ENCODE assay signal across 1 cellular context in the genomic region with DNA sequence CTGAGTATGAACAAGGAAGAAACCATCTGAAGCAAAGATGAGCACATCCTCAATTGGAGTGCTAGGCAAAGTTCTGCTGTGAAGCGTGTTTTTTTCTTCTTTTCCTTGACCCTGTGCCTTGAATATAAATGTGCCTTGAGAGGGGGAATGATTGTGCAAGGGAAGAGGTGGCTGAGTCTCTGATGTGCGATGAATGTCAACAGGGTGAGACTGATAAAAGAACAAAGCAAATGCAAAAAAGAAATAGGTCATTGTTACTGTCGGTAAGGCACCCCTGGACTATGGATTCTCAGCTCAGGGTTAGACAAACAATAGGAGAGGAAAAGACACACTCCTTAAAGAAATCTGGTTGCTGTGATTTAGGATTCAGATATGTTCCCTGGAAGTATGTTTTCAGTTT.
TF ChIP-seq lines count a peak whose summit lies in the region.

No MANE protein-coding gene starts in this region.

TF ChIP-seq in HepG2, 621 proteins besides CTCF, POLR2A, EP300 and RAD21 (continues in another document):
- TF ChIP-seq GFI1 (CRISPR knock-in tag; IDR thresholded peaks at IDR 0.05; ENCODE audit: borderline replicate concordance): peak; percentile 94
- no peak for TF ChIP-seq ZSCAN31 (CRISPR knock-in tag; IDR thresholded peaks at IDR 0.05; ENCODE audit: low read depth)
- peak; percentile 50; the same call in 1 of the 2 replicates for TF ChIP-seq IRF2 (CRISPR knock-in tag; IDR thresholded peaks at IDR 0.05)
- TF ChIP-seq RARA (CRISPR knock-in tag; IDR thresholded peaks at IDR 0.05): peak; percentile 73
- TF ChIP-seq, protein P1, sequence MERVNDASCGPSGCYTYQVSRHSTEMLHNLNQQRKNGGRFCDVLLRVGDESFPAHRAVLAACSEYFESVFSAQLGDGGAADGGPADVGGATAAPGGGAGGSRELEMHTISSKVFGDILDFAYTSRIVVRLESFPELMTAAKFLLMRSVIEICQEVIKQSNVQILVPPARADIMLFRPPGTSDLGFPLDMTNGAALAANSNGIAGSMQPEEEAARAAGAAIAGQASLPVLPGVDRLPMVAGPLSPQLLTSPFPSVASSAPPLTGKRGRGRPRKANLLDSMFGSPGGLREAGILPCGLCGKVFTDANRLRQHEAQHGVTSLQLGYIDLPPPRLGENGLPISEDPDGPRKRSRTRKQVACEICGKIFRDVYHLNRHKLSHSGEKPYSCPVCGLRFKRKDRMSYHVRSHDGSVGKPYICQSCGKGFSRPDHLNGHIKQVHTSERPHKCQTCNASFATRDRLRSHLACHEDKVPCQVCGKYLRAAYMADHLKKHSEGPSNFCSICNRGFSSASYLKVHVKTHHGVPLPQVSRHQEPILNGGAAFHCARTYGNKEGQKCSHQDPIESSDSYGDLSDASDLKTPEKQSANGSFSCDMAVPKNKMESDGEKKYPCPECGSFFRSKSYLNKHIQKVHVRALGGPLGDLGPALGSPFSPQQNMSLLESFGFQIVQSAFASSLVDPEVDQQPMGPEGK (CRISPR knock-in tag; IDR thresholded peaks at IDR 0.05): peak; percentile 49; the same call in 1 of the 2 replicates
- TF ChIP-seq, protein P2, sequence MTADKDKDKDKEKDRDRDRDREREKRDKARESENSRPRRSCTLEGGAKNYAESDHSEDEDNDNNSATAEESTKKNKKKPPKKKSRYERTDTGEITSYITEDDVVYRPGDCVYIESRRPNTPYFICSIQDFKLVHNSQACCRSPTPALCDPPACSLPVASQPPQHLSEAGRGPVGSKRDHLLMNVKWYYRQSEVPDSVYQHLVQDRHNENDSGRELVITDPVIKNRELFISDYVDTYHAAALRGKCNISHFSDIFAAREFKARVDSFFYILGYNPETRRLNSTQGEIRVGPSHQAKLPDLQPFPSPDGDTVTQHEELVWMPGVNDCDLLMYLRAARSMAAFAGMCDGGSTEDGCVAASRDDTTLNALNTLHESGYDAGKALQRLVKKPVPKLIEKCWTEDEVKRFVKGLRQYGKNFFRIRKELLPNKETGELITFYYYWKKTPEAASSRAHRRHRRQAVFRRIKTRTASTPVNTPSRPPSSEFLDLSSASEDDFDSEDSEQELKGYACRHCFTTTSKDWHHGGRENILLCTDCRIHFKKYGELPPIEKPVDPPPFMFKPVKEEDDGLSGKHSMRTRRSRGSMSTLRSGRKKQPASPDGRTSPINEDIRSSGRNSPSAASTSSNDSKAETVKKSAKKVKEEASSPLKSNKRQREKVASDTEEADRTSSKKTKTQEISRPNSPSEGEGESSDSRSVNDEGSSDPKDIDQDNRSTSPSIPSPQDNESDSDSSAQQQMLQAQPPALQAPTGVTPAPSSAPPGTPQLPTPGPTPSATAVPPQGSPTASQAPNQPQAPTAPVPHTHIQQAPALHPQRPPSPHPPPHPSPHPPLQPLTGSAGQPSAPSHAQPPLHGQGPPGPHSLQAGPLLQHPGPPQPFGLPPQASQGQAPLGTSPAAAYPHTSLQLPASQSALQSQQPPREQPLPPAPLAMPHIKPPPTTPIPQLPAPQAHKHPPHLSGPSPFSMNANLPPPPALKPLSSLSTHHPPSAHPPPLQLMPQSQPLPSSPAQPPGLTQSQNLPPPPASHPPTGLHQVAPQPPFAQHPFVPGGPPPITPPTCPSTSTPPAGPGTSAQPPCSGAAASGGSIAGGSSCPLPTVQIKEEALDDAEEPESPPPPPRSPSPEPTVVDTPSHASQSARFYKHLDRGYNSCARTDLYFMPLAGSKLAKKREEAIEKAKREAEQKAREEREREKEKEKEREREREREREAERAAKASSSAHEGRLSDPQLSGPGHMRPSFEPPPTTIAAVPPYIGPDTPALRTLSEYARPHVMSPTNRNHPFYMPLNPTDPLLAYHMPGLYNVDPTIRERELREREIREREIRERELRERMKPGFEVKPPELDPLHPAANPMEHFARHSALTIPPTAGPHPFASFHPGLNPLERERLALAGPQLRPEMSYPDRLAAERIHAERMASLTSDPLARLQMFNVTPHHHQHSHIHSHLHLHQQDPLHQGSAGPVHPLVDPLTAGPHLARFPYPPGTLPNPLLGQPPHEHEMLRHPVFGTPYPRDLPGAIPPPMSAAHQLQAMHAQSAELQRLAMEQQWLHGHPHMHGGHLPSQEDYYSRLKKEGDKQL (CRISPR knock-in tag; IDR thresholded peaks at IDR 0.05; ENCODE audit: low read depth): 0 out of 2 replicates have a peak, but pooled peaks have one; percentile 37
- no peak for TF ChIP-seq ZBTB8A (CRISPR knock-in tag; IDR thresholded peaks at IDR 0.05; ENCODE audit: borderline replicate concordance, low read depth)
- TF ChIP-seq ZNF33A (CRISPR knock-in tag; IDR thresholded peaks at IDR 0.05; ENCODE audit: borderline replicate concordance): peak; percentile 35; the same call in 1 of the 2 replicates
- TF ChIP-seq PAWR (CRISPR knock-in tag; IDR thresholded peaks at IDR 0.05; ENCODE audit: borderline replicate concordance): no peak
- no peak for TF ChIP-seq ZFYVE20 (CRISPR knock-in tag; IDR thresholded peaks at IDR 0.05; ENCODE audit: borderline replicate concordance, low read depth)
- TF ChIP-seq ATF7-NPFF (CRISPR knock-in tag; IDR thresholded peaks at IDR 0.05; ENCODE audit: low read depth): no peak
- TF ChIP-seq, protein P3, sequence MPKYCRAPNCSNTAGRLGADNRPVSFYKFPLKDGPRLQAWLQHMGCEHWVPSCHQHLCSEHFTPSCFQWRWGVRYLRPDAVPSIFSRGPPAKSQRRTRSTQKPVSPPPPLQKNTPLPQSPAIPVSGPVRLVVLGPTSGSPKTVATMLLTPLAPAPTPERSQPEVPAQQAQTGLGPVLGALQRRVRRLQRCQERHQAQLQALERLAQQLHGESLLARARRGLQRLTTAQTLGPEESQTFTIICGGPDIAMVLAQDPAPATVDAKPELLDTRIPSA (CRISPR knock-in tag; IDR thresholded peaks at IDR 0.05; ENCODE audit: borderline replicate concordance): no peak
- TF ChIP-seq, protein P4, sequence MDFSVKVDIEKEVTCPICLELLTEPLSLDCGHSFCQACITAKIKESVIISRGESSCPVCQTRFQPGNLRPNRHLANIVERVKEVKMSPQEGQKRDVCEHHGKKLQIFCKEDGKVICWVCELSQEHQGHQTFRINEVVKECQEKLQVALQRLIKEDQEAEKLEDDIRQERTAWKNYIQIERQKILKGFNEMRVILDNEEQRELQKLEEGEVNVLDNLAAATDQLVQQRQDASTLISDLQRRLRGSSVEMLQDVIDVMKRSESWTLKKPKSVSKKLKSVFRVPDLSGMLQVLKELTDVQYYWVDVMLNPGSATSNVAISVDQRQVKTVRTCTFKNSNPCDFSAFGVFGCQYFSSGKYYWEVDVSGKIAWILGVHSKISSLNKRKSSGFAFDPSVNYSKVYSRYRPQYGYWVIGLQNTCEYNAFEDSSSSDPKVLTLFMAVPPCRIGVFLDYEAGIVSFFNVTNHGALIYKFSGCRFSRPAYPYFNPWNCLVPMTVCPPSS (IDR thresholded peaks at IDR 0.05): no peak
- TF ChIP-seq PHF8 (CRISPR knock-in tag; IDR thresholded peaks at IDR 0.05): no peak
- no peak for TF ChIP-seq TAF1 (CRISPR knock-in tag; IDR thresholded peaks at IDR 0.05)
- 0 out of 2 replicates have a peak, but pooled peaks have one; percentile 35 for TF ChIP-seq ZNF205 (CRISPR knock-in tag; IDR thresholded peaks at IDR 0.05)
- 0 out of 2 replicates have a peak, but pooled peaks have one; percentile 37 for TF ChIP-seq KDM6A (CRISPR knock-in tag; IDR thresholded peaks at IDR 0.05; ENCODE audit: low read depth)
- TF ChIP-seq, protein P5, sequence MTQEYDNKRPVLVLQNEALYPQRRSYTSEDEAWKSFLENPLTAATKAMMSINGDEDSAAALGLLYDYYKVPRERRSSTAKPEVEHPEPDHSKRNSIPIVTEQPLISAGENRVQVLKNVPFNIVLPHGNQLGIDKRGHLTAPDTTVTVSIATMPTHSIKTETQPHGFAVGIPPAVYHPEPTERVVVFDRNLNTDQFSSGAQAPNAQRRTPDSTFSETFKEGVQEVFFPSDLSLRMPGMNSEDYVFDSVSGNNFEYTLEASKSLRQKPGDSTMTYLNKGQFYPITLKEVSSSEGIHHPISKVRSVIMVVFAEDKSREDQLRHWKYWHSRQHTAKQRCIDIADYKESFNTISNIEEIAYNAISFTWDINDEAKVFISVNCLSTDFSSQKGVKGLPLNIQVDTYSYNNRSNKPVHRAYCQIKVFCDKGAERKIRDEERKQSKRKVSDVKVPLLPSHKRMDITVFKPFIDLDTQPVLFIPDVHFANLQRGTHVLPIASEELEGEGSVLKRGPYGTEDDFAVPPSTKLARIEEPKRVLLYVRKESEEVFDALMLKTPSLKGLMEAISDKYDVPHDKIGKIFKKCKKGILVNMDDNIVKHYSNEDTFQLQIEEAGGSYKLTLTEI (CRISPR knock-in tag; conservative IDR thresholded peaks at IDR 0.05): no peak
- TF ChIP-seq, protein P6, sequence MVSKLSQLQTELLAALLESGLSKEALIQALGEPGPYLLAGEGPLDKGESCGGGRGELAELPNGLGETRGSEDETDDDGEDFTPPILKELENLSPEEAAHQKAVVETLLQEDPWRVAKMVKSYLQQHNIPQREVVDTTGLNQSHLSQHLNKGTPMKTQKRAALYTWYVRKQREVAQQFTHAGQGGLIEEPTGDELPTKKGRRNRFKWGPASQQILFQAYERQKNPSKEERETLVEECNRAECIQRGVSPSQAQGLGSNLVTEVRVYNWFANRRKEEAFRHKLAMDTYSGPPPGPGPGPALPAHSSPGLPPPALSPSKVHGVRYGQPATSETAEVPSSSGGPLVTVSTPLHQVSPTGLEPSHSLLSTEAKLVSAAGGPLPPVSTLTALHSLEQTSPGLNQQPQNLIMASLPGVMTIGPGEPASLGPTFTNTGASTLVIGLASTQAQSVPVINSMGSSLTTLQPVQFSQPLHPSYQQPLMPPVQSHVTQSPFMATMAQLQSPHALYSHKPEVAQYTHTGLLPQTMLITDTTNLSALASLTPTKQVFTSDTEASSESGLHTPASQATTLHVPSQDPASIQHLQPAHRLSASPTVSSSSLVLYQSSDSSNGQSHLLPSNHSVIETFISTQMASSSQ (IDR thresholded peaks at IDR 0.05; ENCODE audit: low read depth): peak; percentile 46; the same call in 1 of the 2 replicates
- TF ChIP-seq, protein P6 (CRISPR knock-in tag; IDR thresholded peaks at IDR 0.05; ENCODE audit: borderline replicate concordance): no peak
- TF ChIP-seq SALL2 (CRISPR knock-in tag; IDR thresholded peaks at IDR 0.05): no peak
- no peak for TF ChIP-seq ZNF7 (CRISPR knock-in tag; IDR thresholded peaks at IDR 0.05)
- TF ChIP-seq TCF7 (IDR thresholded peaks at IDR 0.05; ENCODE audit: low read depth): peak; percentile 95
- no peak for TF ChIP-seq ZNF260 (CRISPR knock-in tag; IDR thresholded peaks at IDR 0.05; ENCODE audit: borderline replicate concordance, low read depth)
- no peak for TF ChIP-seq ZNF234 (CRISPR knock-in tag; conservative IDR thresholded peaks at IDR 0.05)
- no peak for TF ChIP-seq EEA1 (CRISPR knock-in tag; IDR thresholded peaks at IDR 0.05; ENCODE audit: borderline replicate concordance)
- peak; percentile 91 for TF ChIP-seq NCOA2 (CRISPR knock-in tag; IDR thresholded peaks at IDR 0.05)
- TF ChIP-seq NR2F1 (CRISPR knock-in tag; IDR thresholded peaks at IDR 0.05): peak in 1 of 2 experiments; percentile 33; a peak in 1 of 4 replicates
- no peak for TF ChIP-seq ZNF619 (CRISPR knock-in tag; IDR thresholded peaks at IDR 0.05)
- TF ChIP-seq KDM1A (CRISPR knock-in tag; IDR thresholded peaks at IDR 0.05): peak; percentile 62; the same call in 1 of the 2 replicates
- TF ChIP-seq NFIC (IDR thresholded peaks at IDR 0.05; ENCODE audit: low read length): peak; percentile 51; the same call in 1 of the 2 replicates
- TF ChIP-seq EED (CRISPR knock-in tag; IDR thresholded peaks at IDR 0.05): no peak
- peak; percentile 35 for TF ChIP-seq TEAD3 (CRISPR knock-in tag; optimal IDR thresholded peaks at IDR 0.05; ENCODE audit: borderline replicate concordance)
- TF ChIP-seq SUZ12 (IDR thresholded peaks at IDR 0.05; ENCODE audit: low read depth, low read length): no peak
- TF ChIP-seq, protein P7, sequence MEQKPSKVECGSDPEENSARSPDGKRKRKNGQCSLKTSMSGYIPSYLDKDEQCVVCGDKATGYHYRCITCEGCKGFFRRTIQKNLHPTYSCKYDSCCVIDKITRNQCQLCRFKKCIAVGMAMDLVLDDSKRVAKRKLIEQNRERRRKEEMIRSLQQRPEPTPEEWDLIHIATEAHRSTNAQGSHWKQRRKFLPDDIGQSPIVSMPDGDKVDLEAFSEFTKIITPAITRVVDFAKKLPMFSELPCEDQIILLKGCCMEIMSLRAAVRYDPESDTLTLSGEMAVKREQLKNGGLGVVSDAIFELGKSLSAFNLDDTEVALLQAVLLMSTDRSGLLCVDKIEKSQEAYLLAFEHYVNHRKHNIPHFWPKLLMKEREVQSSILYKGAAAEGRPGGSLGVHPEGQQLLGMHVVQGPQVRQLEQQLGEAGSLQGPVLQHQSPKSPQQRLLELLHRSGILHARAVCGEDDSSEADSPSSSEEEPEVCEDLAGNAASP (CRISPR knock-in tag; IDR thresholded peaks at IDR 0.05; ENCODE audit: borderline replicate concordance): peak; percentile 35; the same call in 1 of the 2 replicates
- TF ChIP-seq SMC3 (IDR thresholded peaks at IDR 0.05; ENCODE audit: low read length): no peak
- peak; percentile 86 for TF ChIP-seq NR2F6 (IDR thresholded peaks at IDR 0.05)
- TF ChIP-seq NR2F6 (CRISPR knock-in tag; IDR thresholded peaks at IDR 0.05): peak; percentile 72
- TF ChIP-seq RARG (CRISPR knock-in tag; IDR thresholded peaks at IDR 0.05; ENCODE audit: low read depth): no peak
- TF ChIP-seq, protein P8, sequence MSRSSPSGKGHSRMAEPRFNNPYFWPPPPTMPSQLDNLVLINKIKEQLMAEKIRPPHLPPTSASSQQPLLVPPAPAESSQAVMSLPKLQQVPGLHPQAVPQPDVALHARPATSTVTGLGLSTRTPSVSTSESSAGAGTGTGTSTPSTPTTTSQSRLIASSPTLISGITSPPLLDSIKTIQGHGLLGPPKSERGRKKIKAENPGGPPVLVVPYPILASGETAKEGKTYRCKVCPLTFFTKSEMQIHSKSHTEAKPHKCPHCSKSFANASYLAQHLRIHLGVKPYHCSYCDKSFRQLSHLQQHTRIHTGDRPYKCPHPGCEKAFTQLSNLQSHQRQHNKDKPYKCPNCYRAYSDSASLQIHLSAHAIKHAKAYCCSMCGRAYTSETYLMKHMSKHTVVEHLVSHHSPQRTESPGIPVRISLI (CRISPR knock-in tag; IDR thresholded peaks at IDR 0.05; ENCODE audit: borderline replicate concordance): peak; percentile 89
- TF ChIP-seq ZNF292 (CRISPR knock-in tag; IDR thresholded peaks at IDR 0.05; ENCODE audit: borderline replicate concordance, low read depth): no peak
- peak; percentile 36; the same call in 1 of the 2 replicates for TF ChIP-seq MIER3 (CRISPR knock-in tag; IDR thresholded peaks at IDR 0.05; ENCODE audit: borderline replicate concordance)
